ENCODE assay signal across 15 cellular contexts in genomic region chr3:133674290-133674912, GRCh38. TPM values are rescaled to one million over a fixed set of nuclear protein-coding genes. Genes with fewer than 3 reads are reported as not detected.
A peak's percentile ranks its signal among the peaks of the same experiment; 100 is the strongest.
DNase-seq lines count a peak whose midpoint lies in the region; ATAC-seq and TF ChIP-seq lines count a peak whose summit lies in the region.
"Had no signal": no experiment of that assay in that cellular context is flagged by ENCODE, and none has a peak within 500 bp of the region (broad histone marks: within the 10 kb centered on the region; RNA-seq: fewer than 3 reads in every experiment).

No MANE protein-coding gene starts in this region.

- H3K9me3 ChIP-seq in neuron (ENCODE audit: low read length) = no peaks in the 10 kb centered on the region
- H3K9me3 ChIP-seq: esophagus squamous epithelium, neutrophil had no signal

- no peaks in the 10 kb centered on the region for H3K79me2 ChIP-seq in ACC112 (ENCODE audit: control insufficient read depth, insufficient read depth, low read length, unreplicated experiment)

- ATAC-seq in esophagus mucosa (peak; percentile 35), GM21737 (IDR thresholded peaks at IDR 0.05; ENCODE audit: unreplicated experiment) (no peak)

- no peaks in the 10 kb centered on the region for H3K4me1 ChIP-seq in ACC112 (ENCODE audit: control insufficient read depth, insufficient read depth, low read length, unreplicated experiment)
- H3K4me1 ChIP-seq in neuron (ENCODE audit: insufficient read depth, low read length) = peaks cover 16% of the 10 kb centered on the region

- DNase-seq in H7 = peak; percentile 74
- DNase-seq in UCSD-AML1 (lab: John Stamatoyannopoulos, UW; ENCODE audit: unreplicated experiment) = no peak
- no peak for DNase-seq in NCI-H2171 (lab: John Stamatoyannopoulos, UW)
- no peak for DNase-seq in coronary artery (ENCODE audit: low spot score)
- DNase-seq: activated CD4-positive, CD25-positive, alpha-beta regulatory T cell; CD4-positive, alpha-beta T cell; esophagus squamous epithelium; NCI-H1048; NCI-H526 treated with DMSO at 0.1 percent for 48 hours; stimulated activated CD4-positive, alpha-beta T cell treated with anti-CD3 and anti-CD28 coated beads, Interleukin-4, amount 100 ng/mL, for 24 hours had no signal

- H3K4me3 ChIP-seq in ACC112 (ENCODE audit: low read depth, low read length) (peak overlapping the region; percentile 58), H7 (ENCODE audit: insufficient read depth, low read depth, low read length) (peak overlapping the region; percentile 41), neuron (ENCODE audit: low read length) (peak overlapping the region; percentile 2), coronary artery (no peak overlapping the region)

- H3K27ac ChIP-seq in ACC112 (ENCODE audit: low read depth, low read length) (no peak overlapping the region), coronary artery (no peak overlapping the region)
- H3K27ac ChIP-seq: esophagus squamous epithelium, neutrophil had no signal

- no peak for TF ChIP-seq CTCF in coronary artery (IDR thresholded peaks at IDR 0.05)

- H3K27me3 ChIP-seq in ACC112 (ENCODE audit: insufficient read depth, low read length) = peaks cover 51% of the 10 kb centered on the region
- H3K27me3 ChIP-seq in H7 (ENCODE audit: control insufficient read depth, insufficient read depth, low read length) = peaks cover 19% of the 10 kb centered on the region
- H3K27me3 ChIP-seq in neuron (ENCODE audit: insufficient read depth, low read length) = peaks cover 20% of the 10 kb centered on the region

- no peaks in the 10 kb centered on the region for H3K36me3 ChIP-seq in ACC112 (ENCODE audit: insufficient read depth, low read length)
- H3K36me3 ChIP-seq in H7 (replicated peaks; ENCODE audit: control insufficient read depth, insufficient read depth, low read length) = no peaks in the 10 kb centered on the region
- no peaks in the 10 kb centered on the region for H3K36me3 ChIP-seq in neuron (ENCODE audit: insufficient read depth, low read length)
- H3K36me3 ChIP-seq: esophagus squamous epithelium, neutrophil had no signal

- H2AFZ ChIP-seq in ACC112 (ENCODE audit: low read length, unreplicated experiment) (no peak overlapping the region), neuron (ENCODE audit: low read depth, low read length) (no peak overlapping the region)

RNA-seq across cellular contexts. Expression of gene TOPBP1, which starts 12.7 kb away (rescaled TPM):
- 36.3 and 44.3 TPM in 2 replicates for total RNA-seq in H7 (2014; rRNA removed; shearing (Covaris generic))
- total RNA-seq in esophagus mucosa = 16.7 TPM
